Comparison of ENCODE assay signal across 23 cellular contexts in genomic region chrX:99353412-99353811, GRCh38.
DNase-seq lines count a peak whose midpoint lies in the region; ATAC-seq and TF ChIP-seq lines count a peak whose summit lies in the region.
"Had no signal": no experiment of that assay in that cellular context is flagged by ENCODE, and none has a peak within 500 bp of the region (broad histone marks: within the 10 kb centered on the region; RNA-seq: fewer than 3 reads in every experiment).

No MANE protein-coding gene starts in this region.

- 30% methylated on average over 1 of the region's 1 CpG for WGBS in liver

- no peak for TF ChIP-seq CTCF in liver (IDR thresholded peaks at IDR 0.05; ENCODE audit: low read depth, low read length, missing input control)

- H3K9me3 ChIP-seq in SJCRH30 (replicated peaks): no peaks in the 10 kb centered on the region
- no peaks in the 10 kb centered on the region for H3K9me3 ChIP-seq in liver (ENCODE audit: control insufficient read depth in 4 of 4, low read length in 3 of 4)

- H3K4me1 Mint-ChIP-seq in activated T-helper 2 cell treated with anti-CD3 and anti-CD28 coated beads, Interferon-gamma antibody, Interleukin-2, Interleukin-4, amounts not matched to agents 10 μg/mL and 5 μg/mL and 100 μg/mL, durations not matched to agents 14 hours and 24 hours and 36 hours (ENCODE audit: low read depth): no peaks in the 10 kb centered on the region
- H3K4me1 Mint-ChIP-seq: B cell; CD14-positive monocyte; CD8-positive, alpha-beta memory T cell; H9 had no signal

- intact Hi-C loops in activated T-helper 2 cell treated with anti-CD3 and anti-CD28 coated beads, Interferon-gamma antibody, Interleukin-2, Interleukin-4, amounts not matched to agents 10 μg/mL and 5 μg/mL and 100 μg/mL, durations not matched to agents 14 hours and 24 hours and 36 hours (cut with micrococcal nuclease): no loop called here

- H3K4me1 ChIP-seq in SJCRH30: peaks cover 8% of the 10 kb centered on the region
- H3K4me1 ChIP-seq in liver (ENCODE audit: control insufficient read depth in 4 of 4, insufficient read depth in 4 of 4, low read length in 3 of 4): peaks cover 0 to 13% (median 5%) of the 10 kb centered on the region in 4 donors

- peaks cover 6% of the 10 kb centered on the region for H3K9me3 Mint-ChIP-seq in activated T-helper 2 cell treated with anti-CD3 and anti-CD28 coated beads, Interferon-gamma antibody, Interleukin-2, Interleukin-4, amounts not matched to agents 10 μg/mL and 5 μg/mL and 100 μg/mL, durations not matched to agents 14 hours and 24 hours and 36 hours

- H3K27ac ChIP-seq in SJCRH30 (no peak overlapping the region), liver (ENCODE audit: low read depth in 1 of 2, low read length in 2 of 2) (peak overlapping the region in 1 of 2 donors; percentile 3)
- H3K27ac ChIP-seq: GM23248, PC-9 had no signal

- no peak overlapping the region for H3K27ac Mint-ChIP-seq in activated T-helper 2 cell treated with anti-CD3 and anti-CD28 coated beads, Interferon-gamma antibody, Interleukin-2, Interleukin-4, amounts not matched to agents 10 μg/mL and 5 μg/mL and 100 μg/mL, durations not matched to agents 14 hours and 24 hours and 36 hours
- H3K27ac Mint-ChIP-seq: B cell, H9, IgD-negative memory B cell had no signal

- peak; percentile 40 to 42 for TF ChIP-seq RAD21 in liver (IDR thresholded peaks at IDR 0.05)

- H3K36me3 ChIP-seq in SJCRH30: no peaks in the 10 kb centered on the region
- H3K36me3 ChIP-seq in liver (ENCODE audit: control insufficient read depth in 4 of 4, insufficient read depth in 3 of 4, low read depth in 1 of 4, low read length in 3 of 4): no peaks in the 10 kb centered on the region

- H3K4me3 ChIP-seq in SJCRH30: no peak overlapping the region
- no peak overlapping the region for H3K4me3 ChIP-seq in liver (ENCODE audit: low read depth in 1 of 3, low read length in 3 of 3)
- H3K4me3 ChIP-seq: GM23248, PC-9 had no signal

- ATAC-seq in HG02970 (IDR thresholded peaks at IDR 0.05; ENCODE audit: low FRiP score, unreplicated experiment): no peak

- H3K27me3 Mint-ChIP-seq in activated T-helper 2 cell treated with anti-CD3 and anti-CD28 coated beads, Interferon-gamma antibody, Interleukin-2, Interleukin-4, amounts not matched to agents 10 μg/mL and 5 μg/mL and 100 μg/mL, durations not matched to agents 14 hours and 24 hours and 36 hours (ENCODE audit: low read depth): no peaks in the 10 kb centered on the region
- H3K27me3 Mint-ChIP-seq: B cell; CD8-positive, alpha-beta memory T cell; IgD-negative memory B cell had no signal

- H3K9ac ChIP-seq in liver (ENCODE audit: low read depth in 1 of 2, low read length in 2 of 2): no peak overlapping the region
- H3K9ac ChIP-seq: GM23248 had no signal

- H3K27me3 ChIP-seq in SJCRH30 (0 out of 2 replicates have a peak, but pooled peaks cover 2% of the 10 kb centered on the region), liver (ENCODE audit: control insufficient read depth in 4 of 4, insufficient read depth in 4 of 4, low read length in 3 of 4) (peaks cover 0 to 4% (median 0%) of the 10 kb centered on the region in 4 donors)

- no peaks in the 10 kb centered on the region for H3K36me3 Mint-ChIP-seq in activated T-helper 2 cell treated with anti-CD3 and anti-CD28 coated beads, Interferon-gamma antibody, Interleukin-2, Interleukin-4, amounts not matched to agents 10 μg/mL and 5 μg/mL and 100 μg/mL, durations not matched to agents 14 hours and 24 hours and 36 hours (ENCODE audit: low read depth)
- H3K36me3 Mint-ChIP-seq: CD14-positive monocyte; CD8-positive, alpha-beta memory T cell; IgD-negative memory B cell had no signal

- no peak overlapping the region for H3K4me3 Mint-ChIP-seq in activated T-helper 2 cell treated with anti-CD3 and anti-CD28 coated beads, Interferon-gamma antibody, Interleukin-2, Interleukin-4, amounts not matched to agents 10 μg/mL and 5 μg/mL and 100 μg/mL, durations not matched to agents 14 hours and 24 hours and 36 hours (ENCODE audit: low read depth)
- H3K4me3 Mint-ChIP-seq: B cell; CD14-positive monocyte; CD8-positive, alpha-beta memory T cell; H9; IgD-negative memory B cell had no signal

- peak; percentile 10 for DNase-seq in HuH-7 (ENCODE audit: low spot score)
- DNase-seq in SJCRH30: peak; percentile 35 to 50
- DNase-seq in COLO829 (ENCODE audit: low spot score): no peak
- no peak for DNase-seq in activated T-helper 2 cell treated with anti-CD3 and anti-CD28 coated beads, Interferon-gamma antibody, Interleukin-2, Interleukin-4, amounts not matched to agents 10 μg/mL and 5 μg/mL and 100 μg/mL, durations not matched to agents 14 hours and 24 hours and 36 hours (ENCODE audit: low spot score)
- no peak for DNase-seq in NCI-H2081 (lab: John Stamatoyannopoulos, UW)
- DNase-seq: Calu3; CD8-positive, alpha-beta memory T cell; GM23248; H9; NCI-H1048; NCI-H1417; NCI-H1694; NCI-H2029 treated with DMSO at 0.1 percent for 48 hours; NCI-H2171; NCI-H345; NCI-H510A treated with DMSO at 0.1 percent for 48 hours; PC-9; Right ventricle myocardium superior had no signal

TF ChIP-seq in liver, 16 proteins besides CTCF, POLR2A, EP300 and RAD21:
- TF ChIP-seq HNF4A (conservative IDR thresholded peaks at IDR 0.05) (peak; percentile 88 to 96), FOXA2 (IDR thresholded peaks at IDR 0.05) (no peak), SP1 (IDR thresholded peaks at IDR 0.05) (peak; percentile 78), GABPA (IDR thresholded peaks at IDR 0.05 in 1 of 2, conservative IDR thresholded peaks at IDR 0.05 in 1 of 2) (no peak), FOXA1 (IDR thresholded peaks at IDR 0.05) (no peak), JUND (IDR thresholded peaks at IDR 0.05) (peak; percentile 69 to 89), HNF4G (IDR thresholded peaks at IDR 0.05) (peak; percentile 93), EGR1 (IDR thresholded peaks at IDR 0.05; ENCODE audit: low read depth in 2 of 2) (no peak), YY1 (IDR thresholded peaks at IDR 0.05) (no peak), RXRA (IDR thresholded peaks at IDR 0.05) (peak; percentile 75 to 89), NR2F2 (IDR thresholded peaks at IDR 0.05) (peak; percentile 86)
- TF ChIP-seq, protein P1, sequence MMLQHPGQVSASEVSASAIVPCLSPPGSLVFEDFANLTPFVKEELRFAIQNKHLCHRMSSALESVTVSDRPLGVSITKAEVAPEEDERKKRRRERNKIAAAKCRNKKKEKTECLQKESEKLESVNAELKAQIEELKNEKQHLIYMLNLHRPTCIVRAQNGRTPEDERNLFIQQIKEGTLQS (IDR thresholded peaks at IDR 0.05): peak; percentile 53
- TF ChIP-seq, protein P2, sequence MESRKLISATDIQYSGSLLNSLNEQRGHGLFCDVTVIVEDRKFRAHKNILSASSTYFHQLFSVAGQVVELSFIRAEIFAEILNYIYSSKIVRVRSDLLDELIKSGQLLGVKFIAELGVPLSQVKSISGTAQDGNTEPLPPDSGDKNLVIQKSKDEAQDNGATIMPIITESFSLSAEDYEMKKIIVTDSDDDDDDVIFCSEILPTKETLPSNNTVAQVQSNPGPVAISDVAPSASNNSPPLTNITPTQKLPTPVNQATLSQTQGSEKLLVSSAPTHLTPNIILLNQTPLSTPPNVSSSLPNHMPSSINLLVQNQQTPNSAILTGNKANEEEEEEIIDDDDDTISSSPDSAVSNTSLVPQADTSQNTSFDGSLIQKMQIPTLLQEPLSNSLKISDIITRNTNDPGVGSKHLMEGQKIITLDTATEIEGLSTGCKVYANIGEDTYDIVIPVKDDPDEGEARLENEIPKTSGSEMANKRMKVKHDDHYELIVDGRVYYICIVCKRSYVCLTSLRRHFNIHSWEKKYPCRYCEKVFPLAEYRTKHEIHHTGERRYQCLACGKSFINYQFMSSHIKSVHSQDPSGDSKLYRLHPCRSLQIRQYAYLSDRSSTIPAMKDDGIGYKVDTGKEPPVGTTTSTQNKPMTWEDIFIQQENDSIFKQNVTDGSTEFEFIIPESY (IDR thresholded peaks at IDR 0.05): no peak
- TF ChIP-seq, protein P3, sequence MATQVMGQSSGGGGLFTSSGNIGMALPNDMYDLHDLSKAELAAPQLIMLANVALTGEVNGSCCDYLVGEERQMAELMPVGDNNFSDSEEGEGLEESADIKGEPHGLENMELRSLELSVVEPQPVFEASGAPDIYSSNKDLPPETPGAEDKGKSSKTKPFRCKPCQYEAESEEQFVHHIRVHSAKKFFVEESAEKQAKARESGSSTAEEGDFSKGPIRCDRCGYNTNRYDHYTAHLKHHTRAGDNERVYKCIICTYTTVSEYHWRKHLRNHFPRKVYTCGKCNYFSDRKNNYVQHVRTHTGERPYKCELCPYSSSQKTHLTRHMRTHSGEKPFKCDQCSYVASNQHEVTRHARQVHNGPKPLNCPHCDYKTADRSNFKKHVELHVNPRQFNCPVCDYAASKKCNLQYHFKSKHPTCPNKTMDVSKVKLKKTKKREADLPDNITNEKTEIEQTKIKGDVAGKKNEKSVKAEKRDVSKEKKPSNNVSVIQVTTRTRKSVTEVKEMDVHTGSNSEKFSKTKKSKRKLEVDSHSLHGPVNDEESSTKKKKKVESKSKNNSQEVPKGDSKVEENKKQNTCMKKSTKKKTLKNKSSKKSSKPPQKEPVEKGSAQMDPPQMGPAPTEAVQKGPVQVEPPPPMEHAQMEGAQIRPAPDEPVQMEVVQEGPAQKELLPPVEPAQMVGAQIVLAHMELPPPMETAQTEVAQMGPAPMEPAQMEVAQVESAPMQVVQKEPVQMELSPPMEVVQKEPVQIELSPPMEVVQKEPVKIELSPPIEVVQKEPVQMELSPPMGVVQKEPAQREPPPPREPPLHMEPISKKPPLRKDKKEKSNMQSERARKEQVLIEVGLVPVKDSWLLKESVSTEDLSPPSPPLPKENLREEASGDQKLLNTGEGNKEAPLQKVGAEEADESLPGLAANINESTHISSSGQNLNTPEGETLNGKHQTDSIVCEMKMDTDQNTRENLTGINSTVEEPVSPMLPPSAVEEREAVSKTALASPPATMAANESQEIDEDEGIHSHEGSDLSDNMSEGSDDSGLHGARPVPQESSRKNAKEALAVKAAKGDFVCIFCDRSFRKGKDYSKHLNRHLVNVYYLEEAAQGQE (IDR thresholded peaks at IDR 0.05): no peak
- TF ChIP-seq, protein P4, sequence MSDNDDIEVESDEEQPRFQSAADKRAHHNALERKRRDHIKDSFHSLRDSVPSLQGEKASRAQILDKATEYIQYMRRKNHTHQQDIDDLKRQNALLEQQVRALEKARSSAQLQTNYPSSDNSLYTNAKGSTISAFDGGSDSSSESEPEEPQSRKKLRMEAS (IDR thresholded peaks at IDR 0.05): no peak

Comparison
In these comparisons a context has a peak if more than half of its experiments do, and no peak if none do; other contexts are left out.
1. DNase-seq: peak in HuH-7 (single experiment) and SJCRH30 (2 of 2); none in COLO829 (single experiment), activated T-helper 2 cell treated with anti-CD3 and anti-CD28 coated beads, Interferon-gamma antibody, Interleukin-2, Interleukin-4, amounts not matched to agents 10 μg/mL and 5 μg/mL and 100 μg/mL, durations not matched to agents 14 hours and 24 hours and 36 hours (single experiment) and NCI-H2081 (0 of 2).